Comparison of ENCODE assay signal across 20 cellular contexts in the genomic region with DNA sequence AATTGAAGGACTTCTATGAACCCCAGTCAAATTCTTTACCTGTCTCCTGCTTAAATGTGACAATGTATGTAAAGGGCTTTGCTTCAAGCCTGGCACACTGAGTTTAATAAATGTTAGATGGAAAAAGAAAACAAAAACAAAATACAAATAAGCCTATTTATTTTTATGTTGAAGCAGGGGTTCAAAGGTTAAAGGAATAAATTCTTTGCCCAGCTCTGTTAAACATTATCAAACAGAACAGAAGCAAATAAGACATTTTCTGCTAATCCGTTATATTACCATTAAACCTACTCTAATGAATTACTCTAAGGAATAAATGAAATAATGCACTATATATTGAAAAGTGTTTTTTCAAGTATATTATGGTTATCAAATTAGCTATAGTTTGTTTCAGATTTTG.
DNase-seq lines count a peak whose midpoint lies in the region; ATAC-seq, FAIRE-seq and TF ChIP-seq lines count a peak whose summit lies in the region.
"Had no signal": no experiment of that assay in that cellular context is flagged by ENCODE, and none has a peak within 500 bp of the region (broad histone marks: within the 10 kb centered on the region; RNA-seq: fewer than 3 reads in every experiment).

No MANE protein-coding gene starts in this region.

- WGBS in liver, result 30% methylated on average over 1 of the region's 1 CpG
- 33% methylated on average over 1 of the region's 1 CpG for WGBS in HepG2 (ENCODE audit: low lambda C conversion rate)

- TF ChIP-seq CTCF in liver (IDR thresholded peaks at IDR 0.05; ENCODE audit: low read depth, low read length, missing input control), result no peak
- no peak for TF ChIP-seq CTCF in HepG2 (CRISPR knock-in tag; IDR thresholded peaks at IDR 0.05)

- H3K9me3 ChIP-seq in liver (ENCODE audit: control insufficient read depth in 4 of 4, low read length in 3 of 4) (no peaks in the 10 kb centered on the region), HepG2 (ENCODE audit: low read length) (no peaks in the 10 kb centered on the region)
- H3K9me3 ChIP-seq: A549; BLaER1 treated with 17β-estradiol and CSF1 and Interleukin-3, amounts not matched to agents 10 nM and 100 nM; Caco-2 had no signal

- no peaks in the 10 kb centered on the region for H3K79me2 ChIP-seq in HepG2 (ENCODE audit: insufficient read depth, low read length)

- TF ChIP-seq EP300 in HepG2 (IDR thresholded peaks at IDR 0.05; ENCODE audit: low read depth in 2 of 2, low read length in 2 of 2), result no peak
- TF ChIP-seq EP300 in HepG2 (CRISPR knock-in tag; IDR thresholded peaks at IDR 0.05; ENCODE audit: borderline replicate concordance), result no peak

- H3K4me1 ChIP-seq in liver (ENCODE audit: control insufficient read depth in 4 of 4, insufficient read depth in 4 of 4, low read length in 3 of 4) (peaks cover 5 to 41% (median 21%) of the 10 kb centered on the region in 4 donors), HepG2 (ENCODE audit: insufficient read depth, low read length) (no peaks in the 10 kb centered on the region; the same call in 1 of the 2 replicates)
- H3K4me1 ChIP-seq: A549; BLaER1 treated with 17β-estradiol and CSF1 and Interleukin-3, amounts not matched to agents 10 nM and 100 nM; Caco-2 had no signal

- POLR2A ChIA-PET in HepG2 (lab: Yijun Ruan, JAX), result no interaction called here

- CTCF ChIA-PET in HepG2 (lab: Yijun Ruan, JAX; ENCODE audit: low intra/inter-chr PET ratio, low total read pairs), result no interaction called here

- ATAC-seq in HepG2 (no peak), left lobe of liver (peak; percentile 74), HG03039 (IDR thresholded peaks at IDR 0.05; ENCODE audit: unreplicated experiment) (no peak)
- ATAC-seq: A549; CD8-positive, alpha-beta T cell had no signal

- no TSS peak for BruUV-seq in HepG2 (replicated peaks; lab: Mats Ljungman, UMichigan)

- H4K20me1 ChIP-seq in HepG2 (ENCODE audit: insufficient read depth, low read length), result no peaks in the 10 kb centered on the region
- H4K20me1 ChIP-seq: BLaER1 treated with 17β-estradiol and CSF1 and Interleukin-3, amounts not matched to agents 10 nM and 100 nM had no signal

- TF ChIP-seq RAD21 in liver (IDR thresholded peaks at IDR 0.05) (no peak), HepG2 (CRISPR knock-in tag; IDR thresholded peaks at IDR 0.05) (no peak)

- H3K4me2 ChIP-seq in HepG2 (ENCODE audit: low read depth, low read length), result no peak overlapping the region
- H3K4me2 ChIP-seq: A549; BLaER1 treated with 17β-estradiol and CSF1 and Interleukin-3, amounts not matched to agents 10 nM and 100 nM had no signal

- H3K27me3 ChIP-seq in liver (ENCODE audit: control insufficient read depth in 4 of 4, insufficient read depth in 4 of 4, low read length in 3 of 4), result no peaks in the 10 kb centered on the region
- H3K27me3 ChIP-seq in HepG2 (ENCODE audit: control insufficient read depth in 1 of 2, insufficient read depth in 2 of 2, low read length in 2 of 2), result no peaks in the 10 kb centered on the region
- H3K27me3 ChIP-seq: BLaER1 treated with 17β-estradiol and CSF1 and Interleukin-3, amounts not matched to agents 10 nM and 100 nM had no signal

- no peak for TF ChIP-seq POLR2A in HepG2 (IDR thresholded peaks at IDR 0.05; ENCODE audit: insufficient read depth in 1 of 2, low read depth in 2 of 2, low read length in 2 of 2)

- in situ Hi-C loops in HepG2 (cut with HindIII; ENCODE audit: extremely low pct_ligation_motif_present, low pct_unique_long_range_greater_than_20kb), result no loop called here

- H3K9ac ChIP-seq in liver (ENCODE audit: low read depth in 1 of 2, low read length in 2 of 2) (no peak overlapping the region), HepG2 (ENCODE audit: insufficient read depth, low read depth, low read length) (no peak overlapping the region)
- H3K9ac ChIP-seq: BLaER1 treated with 17β-estradiol and CSF1 and Interleukin-3, amounts not matched to agents 10 nM and 100 nM had no signal

- H3K4me3 ChIP-seq in liver (ENCODE audit: low read depth in 1 of 3, low read length in 3 of 3) (no peak overlapping the region), HepG2 (replicated peaks in 1 of 3; ENCODE audit: insufficient read depth in 1 of 3, low read depth in 2 of 3, low read length in 3 of 3) (no peak overlapping the region)
- H3K4me3 ChIP-seq: A549; BLaER1 treated with 17β-estradiol and CSF1 and Interleukin-3, amounts not matched to agents 10 nM and 100 nM had no signal

- intact Hi-C loops in HepG2 (cut with micrococcal nuclease; ENCODE audit: unreplicated experiment), result no loop called here

- H3K36me3 ChIP-seq in liver (ENCODE audit: control insufficient read depth in 4 of 4, insufficient read depth in 3 of 4, low read depth in 1 of 4, low read length in 3 of 4) (no peaks in the 10 kb centered on the region), HepG2 (replicated peaks in 1 of 2; ENCODE audit: control insufficient read depth in 1 of 2, insufficient read depth in 2 of 2, low read length in 2 of 2) (no peaks in the 10 kb centered on the region)
- H3K36me3 ChIP-seq: BLaER1 treated with 17β-estradiol and CSF1 and Interleukin-3, amounts not matched to agents 10 nM and 100 nM had no signal

- no peak overlapping the region for H2AFZ ChIP-seq in HepG2 (ENCODE audit: low read length)

- DNase-seq in HepG2 (ENCODE audit: low spot score) (no peak), left lobe of liver (ENCODE audit: low spot score) (no peak)
- no peak for DNase-seq in stimulated activated CD4-positive, alpha-beta T cell treated with anti-CD3 and anti-CD28 coated beads, Interleukin-12 subunit alpha, Interleukin-12 subunit beta, amount 100 ng/mL, for 4 hours
- DNase-seq: AML-193; Caco-2; Calu3; CD4-positive, alpha-beta T cell; CD8-positive, alpha-beta T cell; DMS79 treated with DMSO at 0.1 percent for 48 hours; GF-D8 had no signal

- no peak for FAIRE-seq in HepG2 (lab: Jason Lieb, UNC)
- FAIRE-seq: A549, D721Med, G401.6, GM12891, GM19239 had no signal

- H3K27ac ChIP-seq in liver (ENCODE audit: low read depth in 1 of 2, low read length in 2 of 2) (no peak overlapping the region), HepG2 (ENCODE audit: extremely low read length, insufficient read depth, low read length) (no peak overlapping the region)
- H3K27ac ChIP-seq: 22Rv1; A549; BLaER1 treated with 17β-estradiol and CSF1 and Interleukin-3, amounts not matched to agents 10 nM and 100 nM; C4-2B had no signal

TF ChIP-seq in liver, 16 proteins besides CTCF, POLR2A, EP300 and RAD21:
- TF ChIP-seq HNF4A (conservative IDR thresholded peaks at IDR 0.05), result peak; percentile 53 to 61
- TF ChIP-seq YY1 (IDR thresholded peaks at IDR 0.05), result peak; percentile 11
- no peak for TF ChIP-seq FOXA2 (IDR thresholded peaks at IDR 0.05)
- peak; percentile 60 for TF ChIP-seq SP1 (IDR thresholded peaks at IDR 0.05)
- TF ChIP-seq JUND (IDR thresholded peaks at IDR 0.05), result no peak

TF ChIP-seq in HepG2, 621 proteins besides CTCF, POLR2A, EP300 and RAD21:
- no peak for TF ChIP-seq HOXA9 (CRISPR knock-in tag; IDR thresholded peaks at IDR 0.05; ENCODE audit: borderline replicate concordance)
